Comparison of ENCODE assay signal across 8 cellular contexts in genomic region chr1:79259390-79260336, GRCh38.
DNase-seq lines count a peak whose midpoint lies in the region; ATAC-seq and TF ChIP-seq lines count a peak whose summit lies in the region.

No MANE protein-coding gene starts in this region.

- intact Hi-C loops in psoas muscle (cut with DNase I): no loop called here

- TF ChIP-seq CTCF in LNCaP clone FGC (IDR thresholded peaks at IDR 0.05; ENCODE audit: control insufficient read depth, extremely low read depth, insufficient read depth) (peak; percentile 69), choroid plexus epithelial cell (conservative IDR thresholded peaks at IDR 0.05; ENCODE audit: low read depth, low read length) (peak; percentile 65), psoas muscle (IDR thresholded peaks at IDR 0.05) (peak; percentile 13)

- peak; percentile 89 for ATAC-seq in GM21526 (IDR thresholded peaks at IDR 0.05; ENCODE audit: low FRiP score, unreplicated experiment)
- ATAC-seq in psoas muscle: no peak
- no peak for ATAC-seq in GM18517 (IDR thresholded peaks at IDR 0.05; ENCODE audit: unreplicated experiment)

- H3K4me3 ChIP-seq in LNCaP clone FGC (ENCODE audit: low read depth, low read length) (no peak overlapping the region), choroid plexus epithelial cell (ENCODE audit: low read depth, low read length) (no peak overlapping the region), psoas muscle (no peak overlapping the region)

- H3K4me1 ChIP-seq in psoas muscle: no peaks in the 10 kb centered on the region

- DNase-seq in EH (ENCODE audit: low read depth) (peak; percentile 70), LNCaP clone FGC (ENCODE audit: low read depth) (no peak), choroid plexus epithelial cell (ENCODE audit: low read depth) (peak; percentile 72), psoas muscle (no peak)
- no peak for DNase-seq in stimulated activated naive CD4-positive, alpha-beta T cell (lab: John Stamatoyannopoulos, UW)
- no peak for DNase-seq in activated CD4-positive, alpha-beta T cell treated with anti-CD3 and anti-CD28 coated beads for 48 hours

- no peaks in the 10 kb centered on the region for H3K9me3 ChIP-seq in psoas muscle

- 59 to 65% (median 62%) methylated on average over 5 of the region's 5 CpGs for WGBS in psoas muscle, 3 donors

- H3K27me3 ChIP-seq in psoas muscle (ENCODE audit: insufficient read depth in 3 of 3, low read length in 2 of 3): no peaks in the 10 kb centered on the region

- no peaks in the 10 kb centered on the region for H3K36me3 ChIP-seq in psoas muscle (ENCODE audit: insufficient read depth in 1 of 2, low read depth in 1 of 2)

- no peak overlapping the region for H3K27ac ChIP-seq in psoas muscle

Comparison
In these comparisons a context has a peak if more than half of its experiments do, and no peak if none do; other contexts are left out.
1. DNase-seq: peak in EH (single experiment) and choroid plexus epithelial cell (single experiment); none in LNCaP clone FGC (single experiment), psoas muscle (0 of 2), stimulated activated naive CD4-positive, alpha-beta T cell (0 of 6) and activated CD4-positive, alpha-beta T cell treated with anti-CD3 and anti-CD28 coated beads for 48 hours (single experiment).
2. CTCF ChIP-seq: peak in every context shown above with its lines; median percentile 69 in LNCaP clone FGC; 65 in choroid plexus epithelial cell; 13 in psoas muscle.